ENCODE assay signal across 8 cellular contexts in the genomic region with DNA sequence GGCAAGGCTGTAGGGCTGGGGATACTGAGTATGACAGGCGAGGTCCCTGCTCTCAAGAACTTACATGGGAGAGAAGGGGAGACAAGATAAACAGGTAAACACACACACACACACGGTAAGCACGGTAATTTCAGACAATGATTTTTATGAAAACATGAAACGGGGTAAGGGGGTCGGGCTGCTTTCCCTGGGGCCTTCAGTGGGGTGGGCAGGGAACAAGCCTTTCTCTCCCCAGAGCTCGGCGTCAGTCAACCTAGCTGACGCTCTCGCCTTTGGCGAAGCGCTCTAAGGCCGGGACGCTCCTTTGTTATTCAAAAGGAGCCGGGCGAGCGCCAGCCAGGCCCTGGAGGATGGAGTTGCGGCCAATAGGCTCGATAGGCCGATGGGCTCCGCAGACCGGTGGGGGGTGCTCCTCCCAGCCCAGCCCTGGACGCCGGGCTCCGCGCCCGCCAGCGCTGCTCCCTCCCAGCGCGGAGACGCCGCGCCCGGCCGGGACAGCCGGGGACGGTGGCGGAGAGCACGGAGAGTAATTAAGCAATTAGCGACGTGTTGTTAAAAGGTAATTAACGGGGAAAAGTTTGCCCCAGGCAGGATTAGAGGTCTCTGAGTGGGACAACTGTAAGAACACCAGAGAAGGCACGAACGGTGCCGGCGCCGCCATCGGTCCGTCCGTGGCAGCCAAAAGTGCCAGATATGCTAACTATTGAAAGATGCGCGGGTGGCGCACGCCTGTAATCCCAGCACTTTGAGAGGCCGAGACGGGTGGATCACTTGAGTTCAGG. TPM values are rescaled to one million over a fixed set of nuclear protein-coding genes. Genes with fewer than 3 reads are reported as not detected.
A peak's percentile ranks its signal among the peaks of the same experiment; 100 is the strongest.
DNase-seq lines count a peak whose midpoint lies in the region; ATAC-seq and TF ChIP-seq lines count a peak whose summit lies in the region.

No MANE protein-coding gene starts in this region.

- H3K36me3 ChIP-seq in esophagus muscularis mucosa (peaks cover 0 to 5% (median 0%) of the 10 kb centered on the region in 4 donors), tibial nerve (no peaks in the 10 kb centered on the region)

- H3K9me3 Mint-ChIP-seq in IgD-negative memory B cell = no peaks in the 10 kb centered on the region
- H3K9me3 Mint-ChIP-seq in WTC11 = no peaks in the 10 kb centered on the region

- H3K9me3 ChIP-seq in esophagus muscularis mucosa (no peaks in the 10 kb centered on the region), mononuclear cell (ENCODE audit: low read depth, low read length) (no peaks in the 10 kb centered on the region), tibial nerve (no peaks in the 10 kb centered on the region)

- TF ChIP-seq EP300 in esophagus muscularis mucosa (IDR thresholded peaks at IDR 0.05) = no peak
- TF ChIP-seq EP300 in tibial nerve (IDR thresholded peaks at IDR 0.05) = no peak

- peaks cover 19% of the 10 kb centered on the region for H3K27me3 Mint-ChIP-seq in IgD-negative memory B cell
- H3K27me3 Mint-ChIP-seq in WTC11 (ENCODE audit: low read depth) = peaks cover 23% of the 10 kb centered on the region

- 1% methylated on average over 32 of the region's 55 CpGs for WGBS in esophagus muscularis mucosa
- WGBS in tibial nerve, 2 donors = 2% methylated on average over 53 to 55 of the region's 55 CpGs

- peak overlapping the region; percentile 67 to 79 (median 74) for H3K4me3 ChIP-seq in esophagus muscularis mucosa
- H3K4me3 ChIP-seq in mononuclear cell (ENCODE audit: low read length) = peak overlapping the region; percentile 61
- H3K4me3 ChIP-seq in tibial nerve = peak overlapping the region; percentile 54 to 73 (median 62)

- no peak for TF ChIP-seq POLR2A in esophagus muscularis mucosa (IDR thresholded peaks at IDR 0.05; ENCODE audit: low read depth)
- no peak for TF ChIP-seq POLR2A in tibial nerve (IDR thresholded peaks at IDR 0.05)

- intact Hi-C loops in esophagus muscularis mucosa (cut with DNase I) = no loop called here

- POLR2A ChIA-PET in WTC11 (lab: Charles Lee) = interaction anchor here (0.7 to 0.9 kb wide), 2 partner anchors 14 to 1405 kb away, joined by 4 read pairs; no protein-coding TSS in a partner anchor

- peak; percentile 62 for ATAC-seq in WTC11
- ATAC-seq in HG03280 (IDR thresholded peaks at IDR 0.05; ENCODE audit: unreplicated experiment) = no peak
- no peak for ATAC-seq in HG02588 (IDR thresholded peaks at IDR 0.05; ENCODE audit: unreplicated experiment)

- CTCF ChIA-PET in WTC11 (lab: Charles Lee) = interaction anchor here (0.6 to 7.7 kb wide), 13 partner anchors 8 to 258 kb away, joined by 3 to 78 read pairs (median 6); no protein-coding TSS in a partner anchor

- TF ChIP-seq CTCF in WTC11 (IDR thresholded peaks at IDR 0.05) (no peak), esophagus muscularis mucosa (IDR thresholded peaks at IDR 0.05) (peak; percentile 4 to 20 (median 4)), tibial nerve (IDR thresholded peaks at IDR 0.05) (no peak)

- DNase-seq in DMS153 (lab: John Stamatoyannopoulos, UW) (peak; percentile 63), WTC11 (ENCODE audit: low spot score) (peak; percentile 90), esophagus muscularis mucosa (ENCODE audit: extremely low spot score) (no peak), tibial nerve (ENCODE audit: low spot score in 2 of 2) (peak in 1 of 2 donors; percentile 22)

- H3K27me3 ChIP-seq in esophagus muscularis mucosa (no peaks in the 10 kb centered on the region), mononuclear cell (ENCODE audit: insufficient read depth, low read length) (peaks cover 47% of the 10 kb centered on the region), tibial nerve (no peaks in the 10 kb centered on the region)

- peak overlapping the region; percentile 46 to 88 (median 73) for H3K27ac Mint-ChIP-seq in IgD-negative memory B cell
- H3K27ac Mint-ChIP-seq in WTC11 = peak overlapping the region; percentile 91

- peak overlapping the region; percentile 83 to 95 (median 94) for H3K27ac ChIP-seq in esophagus muscularis mucosa (replicated peaks in 1 of 4)
- peak overlapping the region; percentile 77 to 94 (median 85) for H3K27ac ChIP-seq in tibial nerve

- H3K36me3 Mint-ChIP-seq in IgD-negative memory B cell (no peaks in the 10 kb centered on the region), WTC11 (no peaks in the 10 kb centered on the region)

- H3K4me1 Mint-ChIP-seq in IgD-negative memory B cell (peaks cover 7 to 20% (median 12%) of the 10 kb centered on the region in 3 donors), WTC11 (peaks cover 15% of the 10 kb centered on the region)

- peak overlapping the region; percentile 90 to 99 (median 93) for H3K4me3 Mint-ChIP-seq in IgD-negative memory B cell
- no peak overlapping the region for H3K4me3 Mint-ChIP-seq in WTC11

- H3K4me1 ChIP-seq in esophagus muscularis mucosa (peaks cover 47 to 57% (median 48%) of the 10 kb centered on the region in 4 donors), mononuclear cell (ENCODE audit: insufficient read depth, low read length) (peaks cover 42% of the 10 kb centered on the region), tibial nerve (peaks cover 0 to 50% (median 34%) of the 10 kb centered on the region in 4 donors)

TF ChIP-seq in WTC11, 78 proteins besides CTCF, POLR2A, EP300 and RAD21:
- TF ChIP-seq ETV6 (CRISPR knock-in tag; IDR thresholded peaks at IDR 0.05) = peak; percentile 72
- TF ChIP-seq TP53 (CRISPR knock-in tag; IDR thresholded peaks at IDR 0.05) = 0 out of 2 replicates have a peak, but pooled peaks have one; percentile 41
- TF ChIP-seq ZNF138 (CRISPR knock-in tag; conservative IDR thresholded peaks at IDR 0.05) = no peak
- 0 out of 2 replicates have a peak, but pooled peaks have one; percentile 44 for TF ChIP-seq ZNF317 (CRISPR knock-in tag; IDR thresholded peaks at IDR 0.05; ENCODE audit: borderline replicate concordance, low read depth)
- TF ChIP-seq KAT7 (CRISPR knock-in tag; IDR thresholded peaks at IDR 0.05; ENCODE audit: borderline replicate concordance) = 0 out of 2 replicates have a peak, but pooled peaks have one; percentile 53
- no peak for TF ChIP-seq CREM (CRISPR knock-in tag; IDR thresholded peaks at IDR 0.05)
- TF ChIP-seq, protein P1, sequence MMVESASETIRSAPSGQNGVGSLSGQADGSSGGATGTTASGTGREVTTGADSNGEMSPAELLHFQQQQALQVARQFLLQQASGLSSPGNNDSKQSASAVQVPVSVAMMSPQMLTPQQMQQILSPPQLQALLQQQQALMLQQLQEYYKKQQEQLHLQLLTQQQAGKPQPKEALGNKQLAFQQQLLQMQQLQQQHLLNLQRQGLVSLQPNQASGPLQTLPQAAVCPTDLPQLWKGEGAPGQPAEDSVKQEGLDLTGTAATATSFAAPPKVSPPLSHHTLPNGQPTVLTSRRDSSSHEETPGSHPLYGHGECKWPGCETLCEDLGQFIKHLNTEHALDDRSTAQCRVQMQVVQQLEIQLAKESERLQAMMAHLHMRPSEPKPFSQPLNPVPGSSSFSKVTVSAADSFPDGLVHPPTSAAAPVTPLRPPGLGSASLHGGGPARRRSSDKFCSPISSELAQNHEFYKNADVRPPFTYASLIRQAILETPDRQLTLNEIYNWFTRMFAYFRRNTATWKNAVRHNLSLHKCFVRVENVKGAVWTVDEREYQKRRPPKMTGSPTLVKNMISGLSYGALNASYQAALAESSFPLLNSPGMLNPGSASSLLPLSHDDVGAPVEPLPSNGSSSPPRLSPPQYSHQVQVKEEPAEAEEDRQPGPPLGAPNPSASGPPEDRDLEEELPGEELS (CRISPR knock-in tag; IDR thresholded peaks at IDR 0.05) = 0 out of 2 replicates have a peak, but pooled peaks have one; percentile 34

RNA-seq across cellular contexts. Expression of a gene that starts 1.0 kb away (rescaled TPM):
- polyA plus RNA-seq in IgD-negative memory B cell = 1.3 TPM
- 19.2 to 22.5 TPM (median 20.1 TPM) in 3 replicates for total RNA-seq in WTC11 (2021)
- 10 to 100 TPM in 1 of 4 donors, 1 to 10 TPM in 3; 4.0 to 10.8 (median 8.5) TPM for total RNA-seq in esophagus muscularis mucosa
- 1.2 TPM for total RNA-seq in mononuclear cell
- total RNA-seq in tibial nerve = 10 to 100 TPM in 1 of 4 donors, 1 to 10 TPM in 3; 6.3 to 11.8 (median 7.9) TPM

RNA-seq across cellular contexts. Expression of a gene that starts 15.5 kb away (rescaled TPM):
- polyA plus RNA-seq in IgD-negative memory B cell = 12.2 TPM
- 15.0 to 19.3 TPM (median 17.9 TPM) in 3 replicates for total RNA-seq in WTC11 (2021)
- total RNA-seq in esophagus muscularis mucosa = 10 to 100 TPM in 3 of 4 donors, 1 to 10 TPM in 1; 9.5 to 19.9 (median 13.1) TPM
- 30.0 TPM for total RNA-seq in mononuclear cell
- total RNA-seq in tibial nerve = 10 to 100 TPM; 30.8 to 40.5 (median 35.5) TPM

Comparison
In these comparisons a context has a peak if more than half of its experiments do, and no peak if none do; other contexts are left out.
1. CTCF ChIP-seq: peak in esophagus muscularis mucosa (3 of 3); none in WTC11 (single experiment) and tibial nerve (0 of 5).
2. Peak in every context shown above with its lines, with median percentiles within 50 percentile points of each other: H3K4me3 ChIP-seq.